9 cellular contexts compared by ENCODE assay signal in the genomic region with DNA sequence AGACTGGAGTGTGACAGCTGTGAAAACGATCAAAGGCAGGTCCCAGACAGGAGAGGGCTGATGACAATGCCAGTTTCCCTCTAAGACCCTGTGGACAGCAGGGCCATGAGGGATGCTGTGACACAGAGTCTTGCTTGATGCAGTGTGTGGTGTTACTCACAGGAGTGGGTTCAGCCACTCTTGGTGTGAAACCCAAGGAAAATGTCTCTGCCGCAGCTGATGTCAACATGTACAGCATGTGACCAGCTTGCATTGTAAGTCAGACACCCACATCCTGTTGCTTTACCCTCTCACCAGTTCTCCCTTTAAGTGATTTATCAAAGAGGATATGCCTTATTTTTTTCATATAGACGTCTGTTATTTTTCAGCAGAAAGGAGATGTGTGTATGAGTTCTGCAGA.
DNase-seq lines count a peak whose midpoint lies in the region; ATAC-seq and TF ChIP-seq lines count a peak whose summit lies in the region.
"Had no signal": no experiment of that assay in that cellular context is flagged by ENCODE, and none has a peak within 500 bp of the region (broad histone marks: within the 10 kb centered on the region; RNA-seq: fewer than 3 reads in every experiment).

No MANE protein-coding gene starts in this region.

- H3K4me1 ChIP-seq in neural progenitor cell (no peaks in the 10 kb centered on the region), thyroid gland (no peaks in the 10 kb centered on the region)
- H3K4me1 ChIP-seq: tibial artery had no signal

- H3K27me3 Mint-ChIP-seq in T-helper 17 cell: no peaks in the 10 kb centered on the region
- H3K27me3 Mint-ChIP-seq in neural progenitor cell (ENCODE audit: insufficient read depth, low read depth): peaks cover 2% of the 10 kb centered on the region

- H3K4me3 Mint-ChIP-seq in T-helper 17 cell (peak overlapping the region; percentile 84), neural progenitor cell (no peak overlapping the region)

- H4K20me1 ChIP-seq in neural progenitor cell (ENCODE audit: low read depth): no peaks in the 10 kb centered on the region

- H3K27me3 ChIP-seq in neural progenitor cell (no peaks in the 10 kb centered on the region), thyroid gland (no peaks in the 10 kb centered on the region)
- H3K27me3 ChIP-seq: tibial artery had no signal

- H3K9me3 ChIP-seq in T-helper 17 cell (ENCODE audit: control insufficient read depth, low read length, poor library complexity, severe bottlenecking) (no peaks in the 10 kb centered on the region), neural progenitor cell (ENCODE audit: low read depth) (no peaks in the 10 kb centered on the region), thyroid gland (no peaks in the 10 kb centered on the region)
- H3K9me3 ChIP-seq: tibial artery had no signal

- no peak overlapping the region for H3K4me2 ChIP-seq in neural progenitor cell

- no peak overlapping the region for H2AFZ ChIP-seq in neural progenitor cell (replicated peaks)

- H3F3A ChIP-seq in neural progenitor cell (ENCODE audit: low read depth): no peaks in the 10 kb centered on the region

- peaks cover 2% of the 10 kb centered on the region for H3K9me3 Mint-ChIP-seq in neural progenitor cell

- TF ChIP-seq CTCF in astrocyte of the spinal cord (IDR thresholded peaks at IDR 0.05; ENCODE audit: low read depth, low read length) (no peak), neural progenitor cell (IDR thresholded peaks at IDR 0.05) (no peak), thyroid gland (IDR thresholded peaks at IDR 0.05) (no peak)

- no peak for TF ChIP-seq POLR2A in thyroid gland (IDR thresholded peaks at IDR 0.05)

- H3K36me3 Mint-ChIP-seq in T-helper 17 cell (ENCODE audit: low read depth): no peaks in the 10 kb centered on the region
- no peaks in the 10 kb centered on the region for H3K36me3 Mint-ChIP-seq in neural progenitor cell

- in situ Hi-C loops in astrocyte of the spinal cord (cut with HindIII; ENCODE audit: low sequenced_read_pairs): no loop called here

- H3K27ac ChIP-seq in neural progenitor cell: no peak overlapping the region
- no peak overlapping the region for H3K27ac ChIP-seq in thyroid gland
- H3K27ac ChIP-seq: tibial artery, VCaP had no signal

- ATAC-seq in GM19324 (IDR thresholded peaks at IDR 0.05; ENCODE audit: low FRiP score, unreplicated experiment) (peak; percentile 89), HG03378 (IDR thresholded peaks at IDR 0.05; ENCODE audit: unreplicated experiment) (peak; percentile 97), T-helper 17 cell (peak; percentile 89)

- H3K4me3 ChIP-seq in astrocyte of the spinal cord (ENCODE audit: low read depth, low read length): no peak overlapping the region
- H3K4me3 ChIP-seq in neural progenitor cell: no peak overlapping the region
- H3K4me3 ChIP-seq in thyroid gland (replicated peaks in 1 of 3): no peak overlapping the region
- H3K4me3 ChIP-seq: tibial artery had no signal

- H3K4me1 Mint-ChIP-seq in T-helper 17 cell (peaks cover 52% of the 10 kb centered on the region), neural progenitor cell (no peaks in the 10 kb centered on the region)

- H3K27ac Mint-ChIP-seq in T-helper 17 cell (peak overlapping the region; percentile 100), neural progenitor cell (no peak overlapping the region)

- H3K79me2 ChIP-seq in neural progenitor cell (ENCODE audit: low read depth): no peaks in the 10 kb centered on the region

- DNase-seq in T-helper 17 cell (peak; percentile 49 to 76 (median 71)), astrocyte of the spinal cord (ENCODE audit: low read depth, low spot score) (peak; percentile 35), neural progenitor cell (ENCODE audit: low spot score) (peak; percentile 9), thyroid gland (peak; percentile 6 to 25), NCI-H526 treated with DMSO at 0.1 percent for 48 hours (lab: John Stamatoyannopoulos, UW) (no peak)

- no peak overlapping the region for H3K9ac ChIP-seq in neural progenitor cell

- 49 to 51% methylated on average over 3 of the region's 3 CpGs for WGBS in thyroid gland, 2 donors

- intact Hi-C loops in thyroid gland (cut with DNase I): no loop called here

- H3K36me3 ChIP-seq in neural progenitor cell (no peaks in the 10 kb centered on the region), thyroid gland (no peaks in the 10 kb centered on the region)
- H3K36me3 ChIP-seq: tibial artery had no signal
